8 cellular contexts compared by ENCODE assay signal in genomic region chr18:48300463-48300961, GRCh38.
DNase-seq lines count a peak whose midpoint lies in the region; ATAC-seq and TF ChIP-seq lines count a peak whose summit lies in the region.

No MANE protein-coding gene starts in this region.

- DNase-seq in A673 (ENCODE audit: low spot score) (peak; percentile 41), HAP-1 (ENCODE audit: low spot score in 2 of 2) (peak; percentile 6 to 33), RPMI8226 (peak; percentile 74), cardiac septum (ENCODE audit: low spot score) (peak; percentile 74), medulla oblongata (ENCODE audit: extremely low spot score) (no peak), hypothalamus (lab: John Stamatoyannopoulos, UW) (no peak)

- H3K27me3 ChIP-seq in A673 (replicated peaks; ENCODE audit: insufficient read depth, low read depth, low read length, poor library complexity) (no peaks in the 10 kb centered on the region), HAP-1 (ENCODE audit: low read depth) (no peaks in the 10 kb centered on the region)

- H3K36me3 ChIP-seq in A673 (ENCODE audit: insufficient read depth, low read length, poor library complexity, severe bottlenecking), result no peaks in the 10 kb centered on the region
- no peaks in the 10 kb centered on the region for H3K36me3 ChIP-seq in HAP-1 (replicated peaks)

- H3K4me1 ChIP-seq in A673 (ENCODE audit: insufficient read depth, low read length, poor library complexity, severe bottlenecking), result peaks cover 9% of the 10 kb centered on the region
- H3K4me1 ChIP-seq in HAP-1, result no peaks in the 10 kb centered on the region

- no peak for TF ChIP-seq CTCF in A673 (conservative IDR thresholded peaks at IDR 0.05; ENCODE audit: low read depth, low read length)

- CTCF ChIA-PET in A673 (lab: Charles Lee), result no interaction called here

- intact Hi-C loops in A673 (cut with micrococcal nuclease; ENCODE audit: unreplicated experiment), result loop anchor here (5.0 kb wide), 1 partner anchor 52 kb away; no protein-coding TSS in a partner anchor
- intact Hi-C loops in cardiac septum (cut with DNase I), result no loop called here

- H3K27ac ChIP-seq in A673 (ENCODE audit: low read depth, low read length, poor library complexity, severe bottlenecking), result no peak overlapping the region

- no TSS peak for BruUV-seq in A673 (replicated peaks; lab: Mats Ljungman, UMichigan)

- POLR2A ChIA-PET in A673 (lab: Charles Lee; ENCODE audit: low non-redundant PET), result interaction anchor here (0.6 kb wide), 1 partner anchor 145 kb away, joined by 3 read pairs; no protein-coding TSS in a partner anchor

- ATAC-seq in HG03432 (IDR thresholded peaks at IDR 0.05; ENCODE audit: unreplicated experiment), result no peak
- ATAC-seq in GM18858 (IDR thresholded peaks at IDR 0.05; ENCODE audit: unreplicated experiment), result no peak

- H3K4me3 ChIP-seq in A673 (ENCODE audit: low read depth, low read length, poor library complexity, severe bottlenecking) (no peak overlapping the region), HAP-1 (no peak overlapping the region)

- in situ Hi-C loops in HAP-1 (cut with MboI; ENCODE audit: low sequenced_read_pairs), result no loop called here

- H3K9me3 ChIP-seq in A673 (ENCODE audit: low read depth, low read length, poor library complexity, severe bottlenecking) (no peaks in the 10 kb centered on the region), HAP-1 (no peaks in the 10 kb centered on the region)

Comparison
In these comparisons a context has a peak if more than half of its experiments do, and no peak if none do; other contexts are left out.
1. DNase-seq: peak in A673 (single experiment), HAP-1 (2 of 2), RPMI8226 (single experiment) and cardiac septum (single experiment); none in medulla oblongata (single experiment) and hypothalamus (0 of 51).